ENCODE assay signal across 14 cellular contexts in genomic region chr9:81465468-81466002, GRCh38.
DNase-seq lines count a peak whose midpoint lies in the region; ATAC-seq and TF ChIP-seq lines count a peak whose summit lies in the region.
"Had no signal": no experiment of that assay in that cellular context is flagged by ENCODE, and none has a peak within 500 bp of the region (broad histone marks: within the 10 kb centered on the region; RNA-seq: fewer than 3 reads in every experiment).

No MANE protein-coding gene starts in this region.

- peak in 6 of 12 donors; percentile 9 to 44 (median 26) for TF ChIP-seq CTCF in heart left ventricle (IDR thresholded peaks at IDR 0.05)
- peak; percentile 42 for TF ChIP-seq CTCF in psoas muscle (IDR thresholded peaks at IDR 0.05)

- peak; percentile 77 to 90 (median 90) for ATAC-seq in heart left ventricle
- peak; percentile 82 to 92 (median 88) for ATAC-seq in psoas muscle
- ATAC-seq in GM21529 (IDR thresholded peaks at IDR 0.05; ENCODE audit: unreplicated experiment) = no peak
- ATAC-seq: activated CD4-positive, alpha-beta T cell treated with anti-CD3 and anti-CD28 coated beads for 36 hours had no signal

- 64 to 77% (median 71%) methylated on average over 5 of the region's 5 CpGs for WGBS in heart left ventricle, 4 donors
- 25 to 66% (median 33%) methylated on average over 5 of the region's 5 CpGs for WGBS in psoas muscle, 3 donors

- no peaks in the 10 kb centered on the region for H3K27me3 ChIP-seq in SJSA1 (replicated peaks)
- no peaks in the 10 kb centered on the region for H3K27me3 ChIP-seq in heart left ventricle
- no peaks in the 10 kb centered on the region for H3K27me3 ChIP-seq in psoas muscle (ENCODE audit: insufficient read depth in 3 of 3, low read length in 2 of 3)
- H3K27me3 ChIP-seq: spleen had no signal

- H3K4me1 ChIP-seq in SJSA1 (replicated peaks) = peaks cover 14% of the 10 kb centered on the region
- H3K4me1 ChIP-seq in heart left ventricle = peaks cover 0 to 10% (median 0%) of the 10 kb centered on the region in 12 donors
- H3K4me1 ChIP-seq in psoas muscle = peaks cover 16% of the 10 kb centered on the region

- H3K4me3 ChIP-seq in SJSA1 (no peak overlapping the region), heart left ventricle (no peak overlapping the region), psoas muscle (peak overlapping the region; percentile 42)
- H3K4me3 ChIP-seq: spleen had no signal

- DNase-seq in HCEC 1CT = peak; percentile 33
- DNase-seq in SJSA1 (ENCODE audit: low read depth in 1 of 2, low spot score in 2 of 2) = peak; percentile 44 to 58
- peak in 1 of 5 donors; percentile 17 for DNase-seq in heart left ventricle
- no peak for DNase-seq in psoas muscle
- DNase-seq in NCI-H1436 treated with DMSO at 0.1 percent for 48 hours (lab: John Stamatoyannopoulos, UW) = no peak
- DNase-seq in NCI-H2196 treated with DMSO at 0.1 percent for 48 hours (lab: John Stamatoyannopoulos, UW; ENCODE audit: unreplicated experiment) = no peak
- no peak for DNase-seq in superior temporal gyrus (ENCODE audit: extremely low spot score)
- DNase-seq: activated CD4-positive, alpha-beta T cell treated with anti-CD3 and anti-CD28 coated beads for 36 hours; CD4-positive, alpha-beta memory T cell; effector CD8-positive, alpha-beta T cell; MM.1S; NCI-H2171 treated with DMSO at 0.1 percent for 48 hours; spleen had no signal

- TF ChIP-seq POLR2A in heart left ventricle (IDR thresholded peaks at IDR 0.05) = no peak

- intact Hi-C loops in heart left ventricle (cut with DNase I) = loop anchor here in 1 of 10 donors (5.0 kb wide), 1 partner anchor 222 kb away; the partner anchor contains the start of gene TLE1
- intact Hi-C loops in psoas muscle (cut with DNase I) = loop anchor here in 1 of 2 donors (5.0 kb wide), 2 partner anchors 93 to 222 kb away; partner anchors contain the start of gene TLE1

- no peaks in the 10 kb centered on the region for H3K9me3 ChIP-seq in SJSA1 (replicated peaks)
- no peaks in the 10 kb centered on the region for H3K9me3 ChIP-seq in heart left ventricle
- no peaks in the 10 kb centered on the region for H3K9me3 ChIP-seq in psoas muscle
- H3K9me3 ChIP-seq: spleen had no signal

- no peaks in the 10 kb centered on the region for H3K36me3 ChIP-seq in SJSA1
- H3K36me3 ChIP-seq in heart left ventricle = no peaks in the 10 kb centered on the region
- H3K36me3 ChIP-seq in psoas muscle (ENCODE audit: insufficient read depth in 1 of 2, low read depth in 1 of 2) = no peaks in the 10 kb centered on the region
- H3K36me3 ChIP-seq: spleen had no signal

- H3K27ac ChIP-seq in SJSA1 (no peak overlapping the region), heart left ventricle (peak overlapping the region in 1 of 12 donors; percentile 26), psoas muscle (peak overlapping the region; percentile 83)
- H3K27ac ChIP-seq: spleen had no signal

Comparison
In these comparisons a context has a peak if more than half of its experiments do, and no peak if none do; other contexts are left out.
1. DNase-seq: peak in HCEC 1CT (single experiment) and SJSA1 (2 of 2); none in psoas muscle (0 of 2), NCI-H1436 treated with DMSO at 0.1 percent for 48 hours (single experiment), NCI-H2196 treated with DMSO at 0.1 percent for 48 hours (single experiment) and superior temporal gyrus (single experiment).